Comparison of ENCODE assay signal across 10 cellular contexts in genomic region chr9:27485158-27485557, GRCh38. TPM values are rescaled to one million over a fixed set of nuclear protein-coding genes. Genes with fewer than 3 reads are reported as not detected.
DNase-seq lines count a peak whose midpoint lies in the region; ATAC-seq lines count a peak whose summit lies in the region.
"Had no signal": no experiment of that assay in that cellular context is flagged by ENCODE, and none has a peak within 500 bp of the region (broad histone marks: within the 10 kb centered on the region; RNA-seq: fewer than 3 reads in every experiment).

No MANE protein-coding gene starts in this region.

- no peak overlapping the region for H3K4me3 Mint-ChIP-seq in activated CD4-positive, alpha-beta T cell treated with anti-CD3 and anti-CD28 coated beads for 36 hours
- peak overlapping the region; percentile 48 to 91 (median 72) for H3K4me3 Mint-ChIP-seq in naive B cell

- no peak overlapping the region for H3K27ac Mint-ChIP-seq in activated CD4-positive, alpha-beta T cell treated with anti-CD3 and anti-CD28 coated beads for 36 hours
- peak overlapping the region; percentile 61 to 98 (median 88) for H3K27ac Mint-ChIP-seq in naive B cell

- intact Hi-C loops in activated CD4-positive, alpha-beta T cell treated with anti-CD3 and anti-CD28 coated beads for 36 hours (cut with DNase I, micrococcal nuclease), result no loop called here

- H3K9me3 Mint-ChIP-seq in activated CD4-positive, alpha-beta T cell treated with anti-CD3 and anti-CD28 coated beads for 36 hours (ENCODE audit: low read depth), result no peaks in the 10 kb centered on the region
- H3K9me3 Mint-ChIP-seq in naive B cell, result no peaks in the 10 kb centered on the region

- CTCF ChIA-PET in activated CD4-positive, alpha-beta T cell treated with anti-CD3 and anti-CD28 coated beads for 36 hours (lab: Charles Lee), result interaction anchor here (1.5 kb wide), 1 partner anchor 23 kb away, joined by 3 read pairs; no protein-coding TSS in a partner anchor

- no peak for DNase-seq in activated CD4-positive, alpha-beta T cell treated with anti-CD3 and anti-CD28 coated beads for 36 hours
- DNase-seq in activated CD4-positive, alpha-beta T cell treated with anti-CD3 and anti-CD28 coated beads, Interleukin-2, amount 50 U/mL, for 48 hours, result no peak
- DNase-seq in naive B cell (peak; percentile 71), NCI-H2171 treated with DMSO at 0.1 percent for 48 hours (lab: John Stamatoyannopoulos, UW) (no peak), NCI-H82 treated with DMSO at 0.1 percent for 48 hours (lab: John Stamatoyannopoulos, UW; ENCODE audit: unreplicated experiment) (no peak)
- DNase-seq in central memory CD4-positive, alpha-beta T cell, result no peak
- DNase-seq: activated CD8-positive, alpha-beta memory T cell treated with anti-CD3 and anti-CD28 coated beads for 24 hours; nucleus accumbens had no signal

- POLR2A ChIA-PET in activated CD4-positive, alpha-beta T cell treated with anti-CD3 and anti-CD28 coated beads for 36 hours (lab: Charles Lee), result no interaction called here

- peaks cover 18% of the 10 kb centered on the region for H3K4me1 Mint-ChIP-seq in activated CD4-positive, alpha-beta T cell treated with anti-CD3 and anti-CD28 coated beads for 36 hours
- H3K4me1 Mint-ChIP-seq in naive B cell, result peaks cover 81 to 97% (median 91%) of the 10 kb centered on the region in 3 donors

- no peaks in the 10 kb centered on the region for H3K36me3 Mint-ChIP-seq in activated CD4-positive, alpha-beta T cell treated with anti-CD3 and anti-CD28 coated beads for 36 hours (ENCODE audit: low read depth)
- no peaks in the 10 kb centered on the region for H3K36me3 Mint-ChIP-seq in naive B cell

- no peaks in the 10 kb centered on the region for H3K27me3 Mint-ChIP-seq in activated CD4-positive, alpha-beta T cell treated with anti-CD3 and anti-CD28 coated beads for 36 hours
- H3K27me3 Mint-ChIP-seq in naive B cell, result no peaks in the 10 kb centered on the region

- ATAC-seq in activated CD4-positive, alpha-beta T cell treated with anti-CD3 and anti-CD28 coated beads for 36 hours, result peak; percentile 65
- ATAC-seq in GM21576 (IDR thresholded peaks at IDR 0.05; ENCODE audit: unreplicated experiment), result peak; percentile 84
- peak; percentile 81 for ATAC-seq in HG03342 (IDR thresholded peaks at IDR 0.05; ENCODE audit: unreplicated experiment)
- ATAC-seq in naive B cell (ENCODE audit: low read depth in 2 of 2), result peak; percentile 82 to 84

RNA-seq across cellular contexts. Expression of gene IFNK, which starts 38.9 kb away (rescaled TPM):
- not detected for total RNA-seq in activated CD4-positive, alpha-beta T cell treated with anti-CD3 and anti-CD28 coated beads for 36 hours
- not detected for polyA plus RNA-seq in naive B cell (ENCODE audit: low read depth in 6 of 6)

RNA-seq across cellular contexts. Expression of gene MOB3B, which starts 44.5 kb away (rescaled TPM):
- under 1 TPM; 0.80 to 0.88 TPM for total RNA-seq in activated CD4-positive, alpha-beta T cell treated with anti-CD3 and anti-CD28 coated beads for 36 hours
- 10 to 100 TPM in 5 of 6 donors, 1 to 10 TPM in 1; 9.5 to 19.8 (median 15.7) TPM for polyA plus RNA-seq in naive B cell (ENCODE audit: low read depth in 6 of 6)
